1 cellular context compared by ENCODE assay signal in the genomic region with DNA sequence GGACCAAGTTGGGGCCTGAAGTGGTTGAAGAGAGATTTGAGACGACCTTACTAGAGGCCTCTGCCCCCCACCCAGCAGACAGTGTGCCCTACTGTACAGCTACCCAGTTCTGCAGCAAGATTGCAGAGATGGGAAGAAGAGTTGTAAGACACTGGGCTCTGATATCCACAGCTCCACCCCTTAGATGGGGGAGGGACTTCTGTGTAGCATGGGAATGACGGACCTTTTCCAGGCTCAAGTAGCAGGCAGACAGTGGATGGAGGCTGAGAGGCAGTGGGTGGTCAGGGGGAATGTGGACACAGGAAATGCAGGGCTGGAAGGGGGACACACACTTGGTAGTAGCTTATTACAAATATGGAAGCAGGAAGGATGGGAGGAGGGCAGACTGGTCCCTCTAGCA.
TF ChIP-seq lines count a peak whose summit lies in the region.

No MANE protein-coding gene starts in this region.

TF ChIP-seq in A549, 52 proteins besides CTCF, POLR2A, EP300 and RAD21:
- TF ChIP-seq HOXB13 (CRISPR knock-in tag; IDR thresholded peaks at IDR 0.05; ENCODE audit: low read depth) (no peak), HDAC2 (IDR thresholded peaks at IDR 0.05) (no peak), RCOR1 (IDR thresholded peaks at IDR 0.05; ENCODE audit: low read depth, low read length) (no peak), SREBF2 (IDR thresholded peaks at IDR 0.05) (no peak), ZSCAN20 (CRISPR knock-in tag; IDR thresholded peaks at IDR 0.05) (no peak), ZNF302 (CRISPR knock-in tag; IDR thresholded peaks at IDR 0.05) (no peak), JUN (IDR thresholded peaks at IDR 0.05) (no peak), ZFP36 (IDR thresholded peaks at IDR 0.05; ENCODE audit: borderline replicate concordance, partially characterized antibody) (no peak), PHF8 (IDR thresholded peaks at IDR 0.05; ENCODE audit: borderline replicate concordance, low read depth) (no peak), NR3C1 (IDR thresholded peaks at IDR 0.05) (no peak), FOXS1 (CRISPR knock-in tag; IDR thresholded peaks at IDR 0.05) (no peak), JUNB (IDR thresholded peaks at IDR 0.05) (no peak), CBX8 (IDR thresholded peaks at IDR 0.05) (no peak)
- TF ChIP-seq, protein P1, sequence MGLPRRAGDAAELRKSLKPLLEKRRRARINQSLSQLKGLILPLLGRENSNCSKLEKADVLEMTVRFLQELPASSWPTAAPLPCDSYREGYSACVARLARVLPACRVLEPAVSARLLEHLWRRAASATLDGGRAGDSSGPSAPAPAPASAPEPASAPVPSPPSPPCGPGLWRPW (IDR thresholded peaks at IDR 0.05), result no peak
- TF ChIP-seq, protein P2, sequence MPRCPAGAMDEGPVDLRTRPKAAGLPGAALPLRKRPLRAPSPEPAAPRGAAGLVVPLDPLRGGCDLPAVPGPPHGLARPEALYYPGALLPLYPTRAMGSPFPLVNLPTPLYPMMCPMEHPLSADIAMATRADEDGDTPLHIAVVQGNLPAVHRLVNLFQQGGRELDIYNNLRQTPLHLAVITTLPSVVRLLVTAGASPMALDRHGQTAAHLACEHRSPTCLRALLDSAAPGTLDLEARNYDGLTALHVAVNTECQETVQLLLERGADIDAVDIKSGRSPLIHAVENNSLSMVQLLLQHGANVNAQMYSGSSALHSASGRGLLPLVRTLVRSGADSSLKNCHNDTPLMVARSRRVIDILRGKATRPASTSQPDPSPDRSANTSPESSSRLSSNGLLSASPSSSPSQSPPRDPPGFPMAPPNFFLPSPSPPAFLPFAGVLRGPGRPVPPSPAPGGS (IDR thresholded peaks at IDR 0.05), result no peak
- TF ChIP-seq, protein P3, sequence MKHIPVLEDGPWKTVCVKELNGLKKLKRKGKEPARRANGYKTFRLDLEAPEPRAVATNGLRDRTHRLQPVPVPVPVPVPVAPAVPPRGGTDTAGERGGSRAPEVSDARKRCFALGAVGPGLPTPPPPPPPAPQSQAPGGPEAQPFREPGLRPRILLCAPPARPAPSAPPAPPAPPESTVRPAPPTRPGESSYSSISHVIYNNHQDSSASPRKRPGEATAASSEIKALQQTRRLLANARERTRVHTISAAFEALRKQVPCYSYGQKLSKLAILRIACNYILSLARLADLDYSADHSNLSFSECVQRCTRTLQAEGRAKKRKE (CRISPR knock-in tag; IDR thresholded peaks at IDR 0.05; ENCODE audit: low read depth), result no peak
- TF ChIP-seq, protein P4, sequence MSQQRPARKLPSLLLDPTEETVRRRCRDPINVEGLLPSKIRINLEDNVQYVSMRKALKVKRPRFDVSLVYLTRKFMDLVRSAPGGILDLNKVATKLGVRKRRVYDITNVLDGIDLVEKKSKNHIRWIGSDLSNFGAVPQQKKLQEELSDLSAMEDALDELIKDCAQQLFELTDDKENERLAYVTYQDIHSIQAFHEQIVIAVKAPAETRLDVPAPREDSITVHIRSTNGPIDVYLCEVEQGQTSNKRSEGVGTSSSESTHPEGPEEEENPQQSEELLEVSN (IDR thresholded peaks at IDR 0.05; ENCODE audit: borderline replicate concordance, low read depth), result no peak
